In the genomic region with DNA sequence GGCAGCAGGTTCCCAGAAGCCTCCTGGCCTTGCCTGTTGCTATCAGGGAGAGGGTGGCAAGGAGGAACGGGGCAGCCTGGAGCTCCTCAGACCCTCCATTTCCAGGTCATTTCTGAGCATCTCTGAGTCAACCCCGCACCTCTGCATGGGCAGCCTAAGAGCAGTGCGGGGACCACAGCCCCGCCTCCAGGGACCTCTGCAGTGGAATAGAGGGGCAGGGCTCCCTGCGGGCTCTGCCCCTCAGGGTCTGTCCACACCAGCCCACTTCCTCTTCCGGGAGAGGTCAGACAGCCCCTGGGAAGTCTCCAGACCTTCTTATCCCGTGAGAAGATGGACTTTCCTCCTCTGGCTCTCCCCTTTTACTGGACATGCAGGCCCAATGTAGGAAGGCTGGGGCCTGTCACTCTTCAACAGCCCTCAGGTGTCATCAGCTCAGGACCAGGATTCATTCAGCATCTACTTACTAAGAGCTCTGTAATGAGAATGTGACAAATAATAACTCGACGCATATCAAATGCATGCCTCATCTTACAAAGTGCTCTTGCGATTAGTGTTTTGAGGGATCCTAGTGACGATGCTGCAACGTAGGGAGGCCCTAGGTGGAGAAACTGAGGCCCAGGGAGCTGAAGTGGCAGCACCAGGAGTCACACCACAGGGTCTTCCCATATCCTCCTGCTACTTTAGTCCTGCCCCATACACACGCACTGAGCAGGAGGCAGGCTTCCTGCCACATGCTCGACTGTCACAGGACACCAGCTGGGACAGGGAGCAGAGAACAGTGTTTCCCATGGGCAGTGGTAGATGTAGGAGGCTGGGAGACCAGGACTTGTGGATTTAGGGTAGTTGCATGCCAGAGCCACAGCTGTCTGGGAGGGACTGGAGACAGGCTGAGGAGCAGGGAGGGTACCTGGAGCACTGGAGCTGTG, we compare ENCODE assay signal across 10 cellular contexts. TPM values are rescaled to one million over a fixed set of nuclear protein-coding genes. Genes with fewer than 3 reads are reported as not detected.
DNase-seq lines count a peak whose midpoint lies in the region; ATAC-seq and TF ChIP-seq lines count a peak whose summit lies in the region.
"Had no signal": no experiment of that assay in that cellular context is flagged by ENCODE, and none has a peak within 500 bp of the region (broad histone marks: within the 10 kb centered on the region; RNA-seq: fewer than 3 reads in every experiment).

No MANE protein-coding gene starts in this region.

- in situ Hi-C loops in transverse colon (cut with MboI; ENCODE audit: low pct_ligation_motif_present in 1 of 4, low pct_unique_long_range_greater_than_20kb in 1 of 4, low sequenced_read_pairs in 3 of 4) = no loop called here

- H3F3A ChIP-seq in SK-N-SH (replicated peaks; ENCODE audit: insufficient read depth) = peaks cover 6% of the 10 kb centered on the region

- no peak for TF ChIP-seq RAD21 in SK-N-SH (IDR thresholded peaks at IDR 0.05; ENCODE audit: low read length)

- H3K4ac ChIP-seq in mesendoderm (ENCODE audit: low read depth, low read length) = no peak overlapping the region

- DNase-seq in SK-N-SH (no peak), cerebellar cortex (ENCODE audit: low spot score) (peak; percentile 15), mesendoderm (no peak), transverse colon (no peak), GM10248 (ENCODE audit: extremely low spot score) (no peak), MG63 (no peak), HuH-7.5 (ENCODE audit: low spot score) (no peak)
- DNase-seq: activated CD4-positive, alpha-beta T cell treated with anti-CD3 and anti-CD28 coated beads, Interleukin-2, amount 50 U/mL, for 48 hours; GF-D8 had no signal

- H4K8ac ChIP-seq in mesendoderm (ENCODE audit: low read depth, low read length) = no peak overlapping the region

- H2BK15ac ChIP-seq in mesendoderm (replicated peaks; ENCODE audit: low read depth) = no peak overlapping the region

- H3K27ac ChIP-seq in SK-N-SH (ENCODE audit: low read depth in 2 of 2, low read length in 1 of 2) (peak overlapping the region in 1 of 2 experiments; percentile 90; a peak in 3 of 4 replicates), mesendoderm (ENCODE audit: low read depth, low read length) (no peak overlapping the region), transverse colon (peak overlapping the region; percentile 46 to 70 (median 63))

- H3K9ac ChIP-seq in SK-N-SH (no peak overlapping the region), mesendoderm (ENCODE audit: low read length) (peak overlapping the region; percentile 26)

- intact Hi-C loops in transverse colon (cut with DNase I; ENCODE audit: low total_unique reads) = no loop called here

- no peak for TF ChIP-seq POLR2A in transverse colon (IDR thresholded peaks at IDR 0.05)

- H3K79me2 ChIP-seq in SK-N-SH (ENCODE audit: insufficient read depth) (no peaks in the 10 kb centered on the region), mesendoderm (ENCODE audit: control insufficient read depth, insufficient read depth, low read length) (no peaks in the 10 kb centered on the region)

- no peak overlapping the region for H2AK5ac ChIP-seq in mesendoderm (ENCODE audit: low read length)

- peaks cover 18 to 33% of the 10 kb centered on the region in 2 experiments; a peak in 2 of 4 replicates for H3K4me1 ChIP-seq in SK-N-SH (ENCODE audit: control insufficient read depth in 1 of 2, insufficient read depth in 2 of 2, low read depth in 1 of 2, low read length in 1 of 2)
- H3K4me1 ChIP-seq in mesendoderm (ENCODE audit: control insufficient read depth, low read depth, low read length) = no peaks in the 10 kb centered on the region
- peaks cover 0 to 13% (median 6%) of the 10 kb centered on the region in 4 donors for H3K4me1 ChIP-seq in transverse colon

- 87% methylated on average over 14 of the region's 14 CpGs for WGBS in SK-N-SH (ENCODE audit: low lambda C conversion rate)
- WGBS in mesendoderm (ENCODE audit: extremely low coverage, insufficient coverage, low lambda C conversion rate) = no CpG with 5 or more reads among the region's 14 CpGs
- 82% methylated on average over 13 of the region's 14 CpGs; no CpG with 5 or more reads in 1 of the 2 donors for whole genome bisulfite sequencing in transverse colon (ENCODE audit: low coverage in 1 of 2), 2 donors

- H3K4me2 ChIP-seq in SK-N-SH = no peak overlapping the region
- H3K4me2 ChIP-seq in mesendoderm (ENCODE audit: low read length) = no peak overlapping the region

- ATAC-seq in SK-N-SH treated with all-trans-retinoic acid at 6 μM for 48 hours = no peak

- H3K79me1 ChIP-seq in mesendoderm (ENCODE audit: low read length) = no peaks in the 10 kb centered on the region

- no peaks in the 10 kb centered on the region for H3K9me2 ChIP-seq in SK-N-SH

- H3K27me3 ChIP-seq in SK-N-SH (ENCODE audit: insufficient read depth) = no peaks in the 10 kb centered on the region
- no peaks in the 10 kb centered on the region for H3K27me3 ChIP-seq in mesendoderm (ENCODE audit: insufficient read depth, low read length, poor library complexity)
- H3K27me3 ChIP-seq in transverse colon = no peaks in the 10 kb centered on the region
- H3K27me3 ChIP-seq in MG63 = no peaks in the 10 kb centered on the region

- H3K4me3 ChIP-seq in SK-N-SH (ENCODE audit: low read depth in 2 of 2, low read length in 1 of 2) = no peak overlapping the region
- H3K4me3 ChIP-seq in mesendoderm (ENCODE audit: low read length) = no peak overlapping the region
- no peak overlapping the region for H3K4me3 ChIP-seq in transverse colon
- H3K4me3 ChIP-seq in MG63 = no peak overlapping the region

- no peaks in the 10 kb centered on the region for H3K9me3 ChIP-seq in SK-N-SH
- H3K9me3 ChIP-seq in transverse colon = no peaks in the 10 kb centered on the region
- no peaks in the 10 kb centered on the region for H3K9me3 ChIP-seq in MG63

- TF ChIP-seq EP300 in SK-N-SH (IDR thresholded peaks at IDR 0.05; ENCODE audit: borderline replicate concordance in 1 of 2, low read depth in 1 of 2, low read length in 1 of 2) (no peak), transverse colon (IDR thresholded peaks at IDR 0.05; ENCODE audit: low read depth) (no peak)

- POLR2A ChIA-PET in SK-N-SH (lab: Yijun Ruan, JAX) = interaction anchor here (0.7 to 4.6 kb wide), 12 partner anchors 9 to 165 kb away, joined by 3 to 90 read pairs (median 6); a partner anchor contains a TSS
- POLR2A ChIA-PET in GM10248 (lab: Yijun Ruan, JAX) = interaction anchor here (1.5 kb wide), 1 partner anchor 92 kb away, joined by 7 read pairs; a partner anchor contains a TSS

- TF ChIP-seq CTCF in SK-N-SH (IDR thresholded peaks at IDR 0.05) = no peak
- no peak for TF ChIP-seq CTCF in transverse colon (IDR thresholded peaks at IDR 0.05)
- no peak for TF ChIP-seq CTCF in GM10248 (IDR thresholded peaks at IDR 0.05; ENCODE audit: control extremely low read depth, extremely low read depth, low read depth, missing control alignments)

- H3K18ac ChIP-seq in mesendoderm (ENCODE audit: low read length) = no peak overlapping the region

- H4K20me1 ChIP-seq in SK-N-SH (ENCODE audit: insufficient read depth) = no peaks in the 10 kb centered on the region

- H2BK5ac ChIP-seq in mesendoderm (ENCODE audit: low read length) = no peak overlapping the region

- peak overlapping the region; percentile 62 for H3K56ac ChIP-seq in mesendoderm (ENCODE audit: low read length)

- no peak overlapping the region for H4K5ac ChIP-seq in mesendoderm (ENCODE audit: low read length)

- no peak overlapping the region for H3K23ac ChIP-seq in mesendoderm (ENCODE audit: low read length)

- H2AFZ ChIP-seq in SK-N-SH (ENCODE audit: low read depth) = peak overlapping the region; percentile 28

- H3K36me3 ChIP-seq in SK-N-SH (replicated peaks in 1 of 2; ENCODE audit: control insufficient read depth in 1 of 2, insufficient read depth in 2 of 2, low read length in 1 of 2) = no peaks in the 10 kb centered on the region
- no peaks in the 10 kb centered on the region for H3K36me3 ChIP-seq in mesendoderm (ENCODE audit: control insufficient read depth, insufficient read depth, low read length)
- H3K36me3 ChIP-seq in transverse colon = no peaks in the 10 kb centered on the region
- H3K36me3 ChIP-seq in MG63 = no peaks in the 10 kb centered on the region

- CTCF ChIA-PET in SK-N-SH (lab: Yijun Ruan, JAX) (interaction anchor here (0.7 to 3.4 kb wide), 7 partner anchors 8 to 105 kb away, joined by 3 to 10 read pairs (median 3); a partner anchor contains a TSS), GM10248 (lab: Yijun Ruan, JAX) (interaction anchor here (1.2 to 2.0 kb wide), 6 partner anchors 9 to 76 kb away, joined by 3 to 5 read pairs (median 4); no protein-coding TSS in a partner anchor)

- no peak overlapping the region for H2BK120ac ChIP-seq in mesendoderm (ENCODE audit: low read depth, low read length)

TF ChIP-seq in SK-N-SH, 30 proteins besides CTCF, POLR2A, EP300 and RAD21 (continues in another document):
- TF ChIP-seq RXRA (IDR thresholded peaks at IDR 0.05; ENCODE audit: borderline replicate concordance, low read depth) (no peak), GABPA (IDR thresholded peaks at IDR 0.05; ENCODE audit: low read depth) (no peak)

TF ChIP-seq in SK-N-SH treated with all-trans-retinoic acid at 6 μM for 48 hours, 23 proteins besides CTCF, POLR2A, EP300 and RAD21 (continues in another document):
- TF ChIP-seq TCF4 (CRISPR knock-in tag; IDR thresholded peaks at IDR 0.05; ENCODE audit: borderline replicate concordance) = no peak
- no peak for TF ChIP-seq BACH2 (CRISPR knock-in tag; IDR thresholded peaks at IDR 0.05; ENCODE audit: borderline replicate concordance)

RNA-seq across cellular contexts. Expression of a gene that starts 28.0 kb away (rescaled TPM):
- polyA plus RNA-seq in SK-N-SH (2012; rRNA removed) = 0.33 and 0.42 TPM in 2 replicates
- polyA plus RNA-seq in SK-N-SH (2012; cell fraction: cytosol; rRNA removed) = 0.21 and 0.42 TPM in 2 replicates
- polyA plus RNA-seq in SK-N-SH (2012; cell fraction: nucleus; rRNA removed) = 1.9 and 2.3 TPM in 2 replicates
- polyA plus RNA-seq in mesendoderm (2013, experiment 1 of 2) = 0.17 TPM
- polyA plus RNA-seq in mesendoderm (2013, experiment 2 of 2) = 0.11 TPM
- 10 to 100 TPM in 2 of 4 donors, 1 to 10 TPM in 1, not detected in 1; 7.6 to 14.2 (median 11.4) TPM for total RNA-seq in transverse colon
- total RNA-seq in MG63 (2014; rRNA removed; shearing (Covaris generic); ENCODE audit: low replicate concordance) = 0.76 and 1.2 TPM in 2 replicates

RNA-seq across cellular contexts. Expression of a gene that starts 36.4 kb away (rescaled TPM):
- polyA plus RNA-seq in SK-N-SH (2012; rRNA removed) = 1.2 and 1.3 TPM in 2 replicates
- 0.94 and 1.5 TPM in 2 replicates for polyA plus RNA-seq in SK-N-SH (2012; cell fraction: cytosol; rRNA removed)
- 1.4 and 2.0 TPM in 2 replicates for polyA plus RNA-seq in SK-N-SH (2012; cell fraction: nucleus; rRNA removed)
- polyA plus RNA-seq in mesendoderm (2013, experiment 1 of 2) = 110 TPM
- polyA plus RNA-seq in mesendoderm (2013, experiment 2 of 2) = 113 TPM
- 10 to 100 TPM; 18.3 to 92.1 (median 45.2) TPM for total RNA-seq in transverse colon
- total RNA-seq in MG63 (2014; rRNA removed; shearing (Covaris generic); ENCODE audit: low replicate concordance) = 283 and 538 TPM in 2 replicates
